ENCODE assay signal across 17 cellular contexts in genomic region chr5:15821506-15821905, GRCh38.
A peak's percentile ranks its signal among the peaks of the same experiment; 100 is the strongest.
DNase-seq lines count a peak whose midpoint lies in the region; TF ChIP-seq lines count a peak whose summit lies in the region.
"Had no signal": no experiment of that assay in that cellular context is flagged by ENCODE, and none has a peak within 500 bp of the region (broad histone marks: within the 10 kb centered on the region; RNA-seq: fewer than 3 reads in every experiment).

No MANE protein-coding gene starts in this region.

- H3K4me3 ChIP-seq in foreskin fibroblast (ENCODE audit: low read depth in 1 of 2, low read length in 2 of 2) = no peak overlapping the region
- H3K4me3 ChIP-seq: lung, SJCRH30 had no signal

- no peak for TF ChIP-seq CTCF in foreskin fibroblast (IDR thresholded peaks at IDR 0.05; ENCODE audit: low read depth, low read length)
- no peak for TF ChIP-seq CTCF in GM10266 (IDR thresholded peaks at IDR 0.05; ENCODE audit: control insufficient read depth, insufficient read depth, low read depth, missing control alignments)

- peak; percentile 43 for DNase-seq in AG08396 (ENCODE audit: low spot score)
- peak; percentile 45 for DNase-seq in HS-27A (ENCODE audit: low read depth)
- peak; percentile 33 for DNase-seq in astrocyte of the hippocampus (ENCODE audit: low read depth, low spot score)
- DNase-seq in foreskin fibroblast = peak; percentile 42 to 72
- no peak for DNase-seq in stimulated activated CD4-positive, alpha-beta T cell treated with anti-CD3 and anti-CD28 coated beads, Interleukin-4, amount 100 ng/mL, for 1 hour
- no peak for DNase-seq in GM10266 (ENCODE audit: extremely low spot score)
- DNase-seq in retina = no peak
- no peak for DNase-seq in activated naive CD4-positive, alpha-beta T cell treated with Interleukin-2 at 50 U/mL for 16 hours
- DNase-seq: ACHN; CD8-positive, alpha-beta T cell; DMS53; NCI-H1105 treated with DMSO at 0.1 percent for 48 hours; NCI-H2171; NCI-H748 treated with DMSO at 0.1 percent for 48 hours; PC-3; SJCRH30 had no signal

Comparison
In these comparisons a context has a peak if more than half of its experiments do, and no peak if none do; other contexts are left out.
1. DNase-seq: peak in AG08396 (single experiment), HS-27A (single experiment), astrocyte of the hippocampus (single experiment) and foreskin fibroblast (2 of 2); none in stimulated activated CD4-positive, alpha-beta T cell treated with anti-CD3 and anti-CD28 coated beads, Interleukin-4, amount 100 ng/mL, for 1 hour (single experiment), GM10266 (single experiment), retina (single experiment) and activated naive CD4-positive, alpha-beta T cell treated with Interleukin-2 at 50 U/mL for 16 hours (single experiment).